Comparison of ENCODE assay signal across 20 cellular contexts in genomic region chr2:147500229-147500628, GRCh38.
DNase-seq lines count a peak whose midpoint lies in the region; ATAC-seq, FAIRE-seq and TF ChIP-seq lines count a peak whose summit lies in the region.
"Had no signal": no experiment of that assay in that cellular context is flagged by ENCODE, and none has a peak within 500 bp of the region (broad histone marks: within the 10 kb centered on the region; RNA-seq: fewer than 3 reads in every experiment).

No MANE protein-coding gene starts in this region.

- no peak overlapping the region for H3K4me3 Mint-ChIP-seq in activated CD4-positive, alpha-beta T cell treated with anti-CD3 and anti-CD28 coated beads for 36 hours
- H3K4me3 Mint-ChIP-seq in effector memory CD8-positive, alpha-beta T cell, result peak overlapping the region in 1 of 2 donors; percentile 47
- H3K4me3 Mint-ChIP-seq: brain had no signal

- TF ChIP-seq CTCF in psoas muscle (IDR thresholded peaks at IDR 0.05), result no peak

- no peaks in the 10 kb centered on the region for H3K9me3 Mint-ChIP-seq in activated CD4-positive, alpha-beta T cell treated with anti-CD3 and anti-CD28 coated beads for 36 hours (ENCODE audit: low read depth)
- peaks cover 0 to 3% of the 10 kb centered on the region in 2 donors for H3K9me3 Mint-ChIP-seq in effector memory CD8-positive, alpha-beta T cell

- FAIRE-seq in RCC 7860 (lab: Jason Lieb, UNC), result no peak
- FAIRE-seq: GM12891 had no signal

- H3K27ac Mint-ChIP-seq in activated CD4-positive, alpha-beta T cell treated with anti-CD3 and anti-CD28 coated beads for 36 hours, result peak overlapping the region; percentile 11
- H3K27ac Mint-ChIP-seq in effector memory CD8-positive, alpha-beta T cell, result peak overlapping the region in 1 of 2 donors; percentile 47
- H3K27ac Mint-ChIP-seq: brain had no signal

- 63 to 80% (median 72%) methylated on average over 3 of the region's 3 CpGs for WGBS in psoas muscle, 3 donors

- H3K27ac ChIP-seq in psoas muscle, result no peak overlapping the region
- H3K27ac ChIP-seq: dorsolateral prefrontal cortex, esophagus squamous epithelium, GM23248, prostate gland, suprapubic skin had no signal

- no peaks in the 10 kb centered on the region for H3K36me3 Mint-ChIP-seq in activated CD4-positive, alpha-beta T cell treated with anti-CD3 and anti-CD28 coated beads for 36 hours (ENCODE audit: low read depth)
- H3K36me3 Mint-ChIP-seq in effector memory CD8-positive, alpha-beta T cell (ENCODE audit: insufficient read depth), result no peaks in the 10 kb centered on the region
- H3K36me3 Mint-ChIP-seq: brain had no signal

- POLR2A ChIA-PET in activated CD4-positive, alpha-beta T cell treated with anti-CD3 and anti-CD28 coated beads for 36 hours (lab: Charles Lee), result no interaction called here

- no peak for DNase-seq in activated CD4-positive, alpha-beta T cell treated with anti-CD3 and anti-CD28 coated beads for 36 hours
- no peak for DNase-seq in activated CD4-positive, alpha-beta T cell treated with anti-CD3 and anti-CD28 coated beads for 48 hours
- DNase-seq in Jurkat, Clone E6-1 (ENCODE audit: low read depth, low spot score), result peak; percentile 62
- DNase-seq in effector memory CD8-positive, alpha-beta T cell, result no peak
- DNase-seq in RCC 7860 (ENCODE audit: low spot score) (no peak), psoas muscle (no peak), medulla oblongata (ENCODE audit: extremely low spot score) (no peak)
- DNase-seq: activated CD4-positive, CD25-positive, alpha-beta regulatory T cell; dorsolateral prefrontal cortex; esophagus squamous epithelium; NCI-H2107; NCI-H774; RPMI8226; stimulated activated CD4-positive, alpha-beta T cell treated with anti-CD3 and anti-CD28 coated beads, Interleukin-15, amount 100 ng/mL, for 24 hours had no signal

- no peaks in the 10 kb centered on the region for H3K9me3 ChIP-seq in psoas muscle
- H3K9me3 ChIP-seq: esophagus squamous epithelium, prostate gland, suprapubic skin had no signal

- CTCF ChIA-PET in activated CD4-positive, alpha-beta T cell treated with anti-CD3 and anti-CD28 coated beads for 36 hours (lab: Charles Lee), result interaction anchor here (0.7 to 1.5 kb wide), 4 partner anchors 15 to 302 kb away, joined by 3 to 5 read pairs (median 3); no protein-coding TSS in a partner anchor

- H3K36me3 ChIP-seq in psoas muscle (ENCODE audit: insufficient read depth in 1 of 2, low read depth in 1 of 2), result no peaks in the 10 kb centered on the region
- H3K36me3 ChIP-seq: esophagus squamous epithelium, prostate gland, suprapubic skin had no signal

- H3K27me3 ChIP-seq in psoas muscle (ENCODE audit: insufficient read depth in 3 of 3, low read length in 2 of 3), result no peaks in the 10 kb centered on the region
- H3K27me3 ChIP-seq: dorsolateral prefrontal cortex, esophagus squamous epithelium, suprapubic skin had no signal

- peaks cover 23% of the 10 kb centered on the region for H3K4me1 Mint-ChIP-seq in activated CD4-positive, alpha-beta T cell treated with anti-CD3 and anti-CD28 coated beads for 36 hours
- H3K4me1 Mint-ChIP-seq in effector memory CD8-positive, alpha-beta T cell (ENCODE audit: low read depth in 2 of 2), result peaks cover 0 to 10% of the 10 kb centered on the region in 2 donors

- H3K4me3 ChIP-seq in Jurkat, Clone E6-1 (ENCODE audit: low read length), result no peak overlapping the region
- H3K4me3 ChIP-seq in psoas muscle, result no peak overlapping the region
- H3K4me3 ChIP-seq: dorsolateral prefrontal cortex, esophagus squamous epithelium, GM23248, prostate gland, suprapubic skin had no signal

- no peak for ATAC-seq in activated CD4-positive, alpha-beta T cell treated with anti-CD3 and anti-CD28 coated beads for 36 hours
- peak; percentile 29 for ATAC-seq in GM18907 (IDR thresholded peaks at IDR 0.05; ENCODE audit: unreplicated experiment)
- ATAC-seq in effector memory CD8-positive, alpha-beta T cell (replicated peaks), result peak; percentile 83
- no peak for ATAC-seq in psoas muscle

- H3K27me3 Mint-ChIP-seq in activated CD4-positive, alpha-beta T cell treated with anti-CD3 and anti-CD28 coated beads for 36 hours, result no peaks in the 10 kb centered on the region
- H3K27me3 Mint-ChIP-seq in effector memory CD8-positive, alpha-beta T cell, result no peaks in the 10 kb centered on the region

- no peaks in the 10 kb centered on the region for H3K4me1 ChIP-seq in psoas muscle
- H3K4me1 ChIP-seq: esophagus squamous epithelium, prostate gland, suprapubic skin had no signal

- intact Hi-C loops in activated CD4-positive, alpha-beta T cell treated with anti-CD3 and anti-CD28 coated beads for 36 hours (cut with DNase I, micrococcal nuclease), result no loop called here
- intact Hi-C loops in psoas muscle (cut with DNase I), result no loop called here

Comparison
In these comparisons a context has a peak if more than half of its experiments do, and no peak if none do; other contexts are left out.
1. ATAC-seq: peak in GM18907 (single experiment) and effector memory CD8-positive, alpha-beta T cell (single experiment); none in activated CD4-positive, alpha-beta T cell treated with anti-CD3 and anti-CD28 coated beads for 36 hours (single experiment) and psoas muscle (0 of 4).